ENCODE assay signal across 7 cellular contexts in genomic region chr10:49948142-49948541, GRCh38.
A peak's percentile ranks its signal among the peaks of the same experiment; 100 is the strongest.
ATAC-seq and TF ChIP-seq lines count a peak whose summit lies in the region.
"Not testable (repeated sequence)": the region's sequence is repeated elsewhere in the genome, so short reads cannot be mapped to it uniquely, and the experiment has no call there.

No MANE protein-coding gene starts in this region.

- ATAC-seq in GM18511 (IDR thresholded peaks at IDR 0.05; ENCODE audit: unreplicated experiment), result peak; percentile 89
- ATAC-seq in GM19035 (IDR thresholded peaks at IDR 0.05; ENCODE audit: unreplicated experiment), result peak; percentile 67
- peak; percentile 60 for ATAC-seq in GM21515 (IDR thresholded peaks at IDR 0.05; ENCODE audit: unreplicated experiment)
- ATAC-seq in HG02623 (IDR thresholded peaks at IDR 0.05; ENCODE audit: unreplicated experiment), result peak; percentile 75
- ATAC-seq in HG02981 (IDR thresholded peaks at IDR 0.05; ENCODE audit: unreplicated experiment), result peak; percentile 69
- peak; percentile 77 for ATAC-seq in HG03280 (IDR thresholded peaks at IDR 0.05; ENCODE audit: unreplicated experiment)
- not testable (repeated sequence) for ATAC-seq in SK-N-SH treated with all-trans-retinoic acid at 6 μM for 48 hours

TF ChIP-seq in SK-N-SH treated with all-trans-retinoic acid at 6 μM for 48 hours, 23 proteins besides CTCF, POLR2A, EP300 and RAD21:
- TF ChIP-seq ZNF8 (CRISPR knock-in tag; IDR thresholded peaks at IDR 0.05), result peak; percentile 77
